ENCODE assay signal across 14 cellular contexts in the genomic region with DNA sequence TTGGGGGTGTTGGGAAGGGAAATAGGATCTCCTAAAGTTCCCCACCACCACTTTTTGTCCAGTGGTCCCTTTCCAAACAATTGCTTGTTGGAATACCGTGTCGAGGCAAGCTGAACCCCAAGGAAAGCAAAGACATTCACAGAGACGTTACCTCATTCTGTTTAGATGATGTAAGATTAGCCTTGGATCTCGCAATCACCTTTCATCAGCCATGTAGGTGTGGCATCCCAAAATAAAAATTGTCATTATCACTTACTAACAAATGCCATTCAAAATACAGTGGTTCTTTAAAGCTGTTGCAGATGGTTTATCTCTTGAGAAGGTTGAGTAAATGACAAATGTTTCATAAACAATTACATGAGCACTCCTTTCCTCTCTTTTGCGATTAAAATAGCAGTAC.
A peak's percentile ranks its signal among the peaks of the same experiment; 100 is the strongest.
DNase-seq lines count a peak whose midpoint lies in the region; ATAC-seq and TF ChIP-seq lines count a peak whose summit lies in the region.
"Had no signal": no experiment of that assay in that cellular context is flagged by ENCODE, and none has a peak within 500 bp of the region (broad histone marks: within the 10 kb centered on the region; RNA-seq: fewer than 3 reads in every experiment).

No MANE protein-coding gene starts in this region.

- no peaks in the 10 kb centered on the region for H3K27me3 ChIP-seq in left ventricle myocardium inferior (ENCODE audit: low read depth)
- no peaks in the 10 kb centered on the region for H3K27me3 ChIP-seq in upper lobe of right lung

- H3K36me3 Mint-ChIP-seq in glutamatergic neuron (ENCODE audit: unreplicated experiment), result no peaks in the 10 kb centered on the region
- H3K36me3 Mint-ChIP-seq: activated naive CD4-positive, alpha-beta T cell treated with anti-CD3 and anti-CD28 coated beads, Interleukin-2, amount 50 U/mL, for 72 hours; immature natural killer cell; stimulated activated effector memory CD8-positive, alpha-beta T cell treated with anti-CD3 and anti-CD28 coated beads, Interleukin-12 subunit alpha, Interleukin-12 subunit beta, amount 100 ng/mL, for 72 hours had no signal

- H3K9me3 Mint-ChIP-seq in glutamatergic neuron (ENCODE audit: unreplicated experiment), result peaks cover 16% of the 10 kb centered on the region
- H3K9me3 Mint-ChIP-seq: activated naive CD4-positive, alpha-beta T cell treated with anti-CD3 and anti-CD28 coated beads, Interleukin-2, amount 50 U/mL, for 72 hours; immature natural killer cell; stimulated activated effector memory CD8-positive, alpha-beta T cell treated with anti-CD3 and anti-CD28 coated beads, Interleukin-12 subunit alpha, Interleukin-12 subunit beta, amount 100 ng/mL, for 72 hours had no signal

- H3K9me3 ChIP-seq in left ventricle myocardium inferior (replicated peaks) (no peaks in the 10 kb centered on the region), upper lobe of right lung (no peaks in the 10 kb centered on the region)
- H3K9me3 ChIP-seq: SK-N-SH had no signal

- peaks cover 69% of the 10 kb centered on the region for H3K4me1 Mint-ChIP-seq in glutamatergic neuron (ENCODE audit: low read depth, unreplicated experiment)
- H3K4me1 Mint-ChIP-seq: immature natural killer cell; stimulated activated effector memory CD8-positive, alpha-beta T cell treated with anti-CD3 and anti-CD28 coated beads, Interleukin-12 subunit alpha, Interleukin-12 subunit beta, amount 100 ng/mL, for 72 hours had no signal

- H3K27me3 Mint-ChIP-seq in glutamatergic neuron (ENCODE audit: unreplicated experiment), result peaks cover 18% of the 10 kb centered on the region

- ATAC-seq in Right ventricle myocardium superior (ENCODE audit: poor library complexity) (no peak), upper lobe of right lung (no peak), GM19351 (IDR thresholded peaks at IDR 0.05; ENCODE audit: unreplicated experiment) (no peak), GM21619 (IDR thresholded peaks at IDR 0.05; ENCODE audit: unreplicated experiment) (no peak)
- ATAC-seq: activated naive CD4-positive, alpha-beta T cell treated with anti-CD3 and anti-CD28 coated beads, Interleukin-2, amount 50 U/mL, for 72 hours; stimulated activated effector memory CD8-positive, alpha-beta T cell treated with anti-CD3 and anti-CD28 coated beads, Interleukin-12 subunit alpha, Interleukin-12 subunit beta, amount 100 ng/mL, for 72 hours had no signal

- DNase-seq in left ventricle myocardium inferior (no peak), Right ventricle myocardium superior (no peak), amniotic epithelial cell (ENCODE audit: low read depth) (peak; percentile 7), glutamatergic neuron (no peak), upper lobe of right lung (no peak), NCI-H2081 (lab: John Stamatoyannopoulos, UW) (no peak)
- DNase-seq: immature natural killer cell; NCI-H1694 treated with DMSO at 0.1 percent for 48 hours; SK-N-SH; stimulated activated CD4-positive, alpha-beta T cell treated with anti-CD3 and anti-CD28 coated beads, Interleukin-2, amount 100 ng/mL, for 48 hours had no signal

- H3K36me3 ChIP-seq in left ventricle myocardium inferior (no peaks in the 10 kb centered on the region), upper lobe of right lung (no peaks in the 10 kb centered on the region)

- H3K4me1 ChIP-seq in left ventricle myocardium inferior (peaks cover 35% of the 10 kb centered on the region), upper lobe of right lung (no peaks in the 10 kb centered on the region)

- intact Hi-C loops in left ventricle myocardium inferior (cut with micrococcal nuclease) (no loop called here), Right ventricle myocardium superior (cut with DNase I) (no loop called here), upper lobe of right lung (cut with DNase I) (no loop called here)

- H3K27ac ChIP-seq in left ventricle myocardium inferior (replicated peaks) (peak overlapping the region; percentile 40), upper lobe of right lung (peak overlapping the region; percentile 31)

- peak overlapping the region; percentile 67 for H3K27ac Mint-ChIP-seq in glutamatergic neuron (ENCODE audit: unreplicated experiment)
- H3K27ac Mint-ChIP-seq: activated naive CD4-positive, alpha-beta T cell treated with anti-CD3 and anti-CD28 coated beads, Interleukin-2, amount 50 U/mL, for 72 hours; immature natural killer cell; stimulated activated effector memory CD8-positive, alpha-beta T cell treated with anti-CD3 and anti-CD28 coated beads, Interleukin-12 subunit alpha, Interleukin-12 subunit beta, amount 100 ng/mL, for 72 hours had no signal

- TF ChIP-seq CTCF in left ventricle myocardium inferior (IDR thresholded peaks at IDR 0.05; ENCODE audit: borderline replicate concordance), result no peak
- no peak for TF ChIP-seq CTCF in glutamatergic neuron (IDR thresholded peaks at IDR 0.05; ENCODE audit: partially characterized antibody, unreplicated experiment)
- TF ChIP-seq CTCF in upper lobe of right lung (IDR thresholded peaks at IDR 0.05), result no peak

- peak overlapping the region; percentile 80 for H3K4me3 Mint-ChIP-seq in glutamatergic neuron (ENCODE audit: unreplicated experiment)
- H3K4me3 Mint-ChIP-seq: immature natural killer cell; stimulated activated effector memory CD8-positive, alpha-beta T cell treated with anti-CD3 and anti-CD28 coated beads, Interleukin-12 subunit alpha, Interleukin-12 subunit beta, amount 100 ng/mL, for 72 hours had no signal

- H3K4me3 ChIP-seq in left ventricle myocardium inferior (peak overlapping the region; percentile 29), upper lobe of right lung (peak overlapping the region; percentile 21)
